8 cellular contexts compared by ENCODE assay signal in the genomic region with DNA sequence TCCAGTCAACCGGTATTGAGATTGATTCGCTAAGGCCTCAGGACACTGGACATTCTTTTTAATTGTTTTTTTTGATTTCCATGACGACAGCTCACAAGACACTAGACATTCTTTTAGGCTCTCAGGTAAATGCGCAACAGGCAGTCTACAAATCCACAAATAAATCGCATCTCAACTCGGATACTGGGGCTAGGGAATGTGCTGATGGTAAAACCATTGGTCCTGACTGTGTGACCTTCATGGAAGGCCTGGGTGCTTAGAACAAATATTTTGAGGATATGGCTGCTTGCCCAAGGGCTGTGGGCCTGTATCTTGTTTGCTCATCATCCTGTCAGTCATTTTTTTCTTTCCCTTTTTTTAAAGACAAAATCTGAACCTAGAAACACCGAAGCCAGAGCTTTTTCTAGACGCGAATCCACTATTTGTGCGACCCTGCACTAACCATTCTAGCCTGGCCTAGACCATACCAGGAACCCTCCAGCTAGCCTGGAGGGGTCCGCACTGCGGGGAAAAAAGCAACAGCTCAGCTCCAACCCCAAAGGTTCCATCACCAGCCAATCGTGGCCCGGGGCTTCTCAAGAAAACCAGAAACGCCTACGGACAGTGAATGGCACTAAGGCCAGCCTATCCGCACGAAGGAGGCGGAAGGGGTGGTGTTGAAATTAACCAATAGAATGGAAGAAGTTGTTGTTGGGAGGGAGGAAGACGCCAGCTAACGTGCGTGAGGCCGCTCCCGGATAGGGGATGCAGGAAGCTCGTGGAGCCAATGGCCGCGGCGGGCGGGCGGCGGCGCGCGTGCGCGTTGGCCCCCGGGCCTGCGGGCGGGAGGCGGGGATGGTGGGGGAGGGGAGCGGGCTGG. TPM values are rescaled to one million over a fixed set of nuclear protein-coding genes. Genes with fewer than 3 reads are reported as not detected.
DNase-seq lines count a peak whose midpoint lies in the region; ATAC-seq and TF ChIP-seq lines count a peak whose summit lies in the region.

No MANE protein-coding gene starts in this region.

- peaks cover 24 to 38% (median 33%) of the 10 kb centered on the region in 10 experiments for H3K4me1 ChIP-seq in BLaER1 treated with 17β-estradiol and CSF1 and Interleukin-3, amounts not matched to agents 10 nM and 100 nM

- ATAC-seq in GM19328 (IDR thresholded peaks at IDR 0.05; ENCODE audit: unreplicated experiment): peak; percentile 92
- ATAC-seq in HG03469 (IDR thresholded peaks at IDR 0.05; ENCODE audit: unreplicated experiment): peak; percentile 90
- ATAC-seq in left colon: peak; percentile 78

- peak overlapping the region; percentile 33 to 98 (median 54); a peak in 19 of 20 replicates for H3K4me3 ChIP-seq in BLaER1 treated with 17β-estradiol and CSF1 and Interleukin-3, amounts not matched to agents 10 nM and 100 nM
- H3K4me3 ChIP-seq in coronary artery: peak overlapping the region; percentile 91

- peak overlapping the region; percentile 75 to 100 (median 100) for H3K27ac ChIP-seq in BLaER1 treated with 17β-estradiol and CSF1 and Interleukin-3, amounts not matched to agents 10 nM and 100 nM
- H3K27ac ChIP-seq in coronary artery: peak overlapping the region; percentile 91 to 100

- peaks cover 2% of the 10 kb centered on the region for H3K27me3 Mint-ChIP-seq in activated CD4-positive, alpha-beta T cell treated with anti-CD3 and anti-CD28 coated beads, Interleukin-2, amount 10 ng/mL, durations not matched to agents 24 days and 14 days

- peak overlapping the region; percentile 72 to 100 (median 100) for H3K9ac ChIP-seq in BLaER1 treated with 17β-estradiol and CSF1 and Interleukin-3, amounts not matched to agents 10 nM and 100 nM

- no peak for TF ChIP-seq CTCF in coronary artery (IDR thresholded peaks at IDR 0.05)

- H3K9me3 Mint-ChIP-seq in activated CD4-positive, alpha-beta T cell treated with anti-CD3 and anti-CD28 coated beads, Interleukin-2, amount 10 ng/mL, durations not matched to agents 24 days and 14 days: no peaks in the 10 kb centered on the region

- H3K36me3 ChIP-seq in BLaER1 treated with 17β-estradiol and CSF1 and Interleukin-3, amounts not matched to agents 10 nM and 100 nM: peaks cover 12 to 34% (median 27%) of the 10 kb centered on the region in 11 experiments

- no peaks in the 10 kb centered on the region for H3K27me3 ChIP-seq in BLaER1 treated with 17β-estradiol and CSF1 and Interleukin-3, amounts not matched to agents 10 nM and 100 nM

- H3K27ac Mint-ChIP-seq in activated CD4-positive, alpha-beta T cell treated with anti-CD3 and anti-CD28 coated beads, Interleukin-2, amount 10 ng/mL, durations not matched to agents 24 days and 14 days: peak overlapping the region; percentile 98

- peaks cover 5 to 42% (median 33%) of the 10 kb centered on the region in 11 experiments; a peak in 20 of 22 replicates for H4K20me1 ChIP-seq in BLaER1 treated with 17β-estradiol and CSF1 and Interleukin-3, amounts not matched to agents 10 nM and 100 nM

- peaks cover 40% of the 10 kb centered on the region for H3K36me3 Mint-ChIP-seq in activated CD4-positive, alpha-beta T cell treated with anti-CD3 and anti-CD28 coated beads, Interleukin-2, amount 10 ng/mL, durations not matched to agents 24 days and 14 days (ENCODE audit: low read depth)

- H3K4me1 Mint-ChIP-seq in activated CD4-positive, alpha-beta T cell treated with anti-CD3 and anti-CD28 coated beads, Interleukin-2, amount 10 ng/mL, durations not matched to agents 24 days and 14 days: peaks cover 53% of the 10 kb centered on the region

- H3K4me3 Mint-ChIP-seq in activated CD4-positive, alpha-beta T cell treated with anti-CD3 and anti-CD28 coated beads, Interleukin-2, amount 10 ng/mL, durations not matched to agents 24 days and 14 days: peak overlapping the region; percentile 95

- intact Hi-C loops in activated CD4-positive, alpha-beta T cell treated with anti-CD3 and anti-CD28 coated beads, Interleukin-2, amount 10 ng/mL, durations not matched to agents 24 days and 14 days (cut with micrococcal nuclease): loop anchor here (1.0 to 5.0 kb wide), 7 partner anchors 22 to 78 kb away; no protein-coding TSS in a partner anchor
- intact Hi-C loops in left colon (cut with DNase I, micrococcal nuclease): loop anchor here in 1 of 2 donors (5.0 kb wide), 2 partner anchors 50 to 70 kb away; no protein-coding TSS in a partner anchor

- H3K4me2 ChIP-seq in BLaER1 treated with 17β-estradiol and CSF1 and Interleukin-3, amounts not matched to agents 10 nM and 100 nM: peak overlapping the region; percentile 69 to 88 (median 80)

- no peaks in the 10 kb centered on the region for H3K9me3 ChIP-seq in BLaER1 treated with 17β-estradiol and CSF1 and Interleukin-3, amounts not matched to agents 10 nM and 100 nM (replicated peaks in 1 of 11)

- DNase-seq in NCI-H526 (lab: John Stamatoyannopoulos, UW): peak; percentile 99
- peak; percentile 99 for DNase-seq in activated CD4-positive, alpha-beta T cell treated with anti-CD3 and anti-CD28 coated beads, Interleukin-2, amount 10 ng/mL, durations not matched to agents 24 days and 14 days
- DNase-seq in coronary artery (ENCODE audit: low spot score): peak; percentile 100
- DNase-seq in left colon: peak; percentile 96 to 99
- DNase-seq in stimulated activated CD4-positive, alpha-beta T cell treated with anti-CD3 and anti-CD28 coated beads, Interleukin-1b, Interleukin-23, amount 100 ng/mL, for 4 hours (ENCODE audit: low read depth in 2 of 2): peak; percentile 98

RNA-seq across cellular contexts. Expression of gene CHD2, which starts 18.1 kb away (rescaled TPM):
- 105 and 111 TPM in 2 replicates for total RNA-seq in activated CD4-positive, alpha-beta T cell treated with anti-CD3 and anti-CD28 coated beads, Interleukin-2, amount 10 ng/mL, durations not matched to agents 24 days and 14 days
- 10 to 100 TPM; 85.7 to 86.9 TPM for total RNA-seq in left colon

Comparison
In these comparisons a context has a peak if more than half of its experiments do, and no peak if none do; other contexts are left out.
1. Peak in every context shown above with its lines: DNase-seq, ATAC-seq, H3K4me3 ChIP-seq and H3K27ac ChIP-seq.